25 cellular contexts compared by ENCODE assay signal in genomic region chr3:159443266-159443665, GRCh38.
DNase-seq lines count a peak whose midpoint lies in the region; ATAC-seq, FAIRE-seq and TF ChIP-seq lines count a peak whose summit lies in the region.
"Had no signal": no experiment of that assay in that cellular context is flagged by ENCODE, and none has a peak within 500 bp of the region (broad histone marks: within the 10 kb centered on the region; RNA-seq: fewer than 3 reads in every experiment).

No MANE protein-coding gene starts in this region.

- no peak overlapping the region for H3K4me2 ChIP-seq in GM23248 (ENCODE audit: unreplicated experiment)
- no peak overlapping the region for H3K4me2 ChIP-seq in astrocyte (ENCODE audit: low read length)
- no peak overlapping the region for H3K4me2 ChIP-seq in SK-N-SH
- H3K4me2 ChIP-seq: GM23338, PC-9 had no signal

- CTCF ChIA-PET in SK-N-SH (lab: Yijun Ruan, JAX): no interaction called here

- H3K27me3 ChIP-seq in GM23248 (replicated peaks; ENCODE audit: insufficient read depth) (no peaks in the 10 kb centered on the region; the same call in 1 of the 2 replicates), astrocyte (ENCODE audit: insufficient read depth, low read length) (no peaks in the 10 kb centered on the region), SK-N-SH (ENCODE audit: insufficient read depth) (no peaks in the 10 kb centered on the region), aorta (ENCODE audit: control insufficient read depth in 1 of 2, insufficient read depth in 2 of 2, low read length in 1 of 2) (no peaks in the 10 kb centered on the region)

- TF ChIP-seq CTCF in astrocyte (IDR thresholded peaks at IDR 0.05; ENCODE audit: insufficient read depth, low read depth, low read length) (no peak), SK-N-SH (IDR thresholded peaks at IDR 0.05) (no peak)

- no peak overlapping the region for H3K27ac Mint-ChIP-seq in astrocyte (ENCODE audit: unreplicated experiment)
- H3K27ac Mint-ChIP-seq in immature natural killer cell: no peak overlapping the region
- H3K27ac Mint-ChIP-seq: CD8-positive, alpha-beta T cell; GM23338; T-cell had no signal

- in situ Hi-C loops in GM23248 (cut with MboI): no loop called here

- no peaks in the 10 kb centered on the region for H3K27me3 Mint-ChIP-seq in astrocyte (ENCODE audit: low read depth, unreplicated experiment)
- peaks cover 0 to 2% (median 0%) of the 10 kb centered on the region in 3 donors for H3K27me3 Mint-ChIP-seq in immature natural killer cell (ENCODE audit: low read depth in 3 of 3)

- ATAC-seq in aorta (ENCODE audit: low FRiP score): no peak
- ATAC-seq: CD8-positive, alpha-beta T cell; GM23338; HCT116; T-cell had no signal

- H3K4me3 Mint-ChIP-seq in astrocyte (ENCODE audit: unreplicated experiment): no peak overlapping the region
- no peak overlapping the region for H3K4me3 Mint-ChIP-seq in immature natural killer cell
- H3K4me3 Mint-ChIP-seq: CD8-positive, alpha-beta T cell; GM23338; T-cell had no signal

- H3K4me1 ChIP-seq in GM23248 (ENCODE audit: insufficient read depth) (no peaks in the 10 kb centered on the region), astrocyte (ENCODE audit: insufficient read depth, low read length) (no peaks in the 10 kb centered on the region), SK-N-SH (ENCODE audit: control insufficient read depth in 1 of 2, insufficient read depth in 2 of 2, low read depth in 1 of 2, low read length in 1 of 2) (no peaks in the 10 kb centered on the region), aorta (ENCODE audit: control insufficient read depth in 1 of 2, insufficient read depth in 2 of 2, low read length in 2 of 2) (no peaks in the 10 kb centered on the region)

- no peak overlapping the region for H3K4me3 ChIP-seq in GM23248
- H3K4me3 ChIP-seq in astrocyte (ENCODE audit: insufficient read depth, low read depth, low read length): no peak overlapping the region
- H3K4me3 ChIP-seq in SK-N-SH (ENCODE audit: low read depth in 2 of 2, low read length in 1 of 2): no peak overlapping the region
- H3K4me3 ChIP-seq in aorta (ENCODE audit: low read length in 2 of 2): no peak overlapping the region
- H3K4me3 ChIP-seq: GM23338, PC-9 had no signal

- H3K36me3 ChIP-seq in GM23248 (ENCODE audit: low read depth) (no peaks in the 10 kb centered on the region), astrocyte (ENCODE audit: insufficient read depth, low read length) (no peaks in the 10 kb centered on the region), SK-N-SH (replicated peaks in 1 of 2; ENCODE audit: control insufficient read depth in 1 of 2, insufficient read depth in 2 of 2, low read length in 1 of 2) (no peaks in the 10 kb centered on the region), aorta (ENCODE audit: control insufficient read depth in 1 of 2, insufficient read depth in 2 of 2, low read length in 1 of 2) (no peaks in the 10 kb centered on the region)

- POLR2A ChIA-PET in SK-N-SH (lab: Yijun Ruan, JAX): no interaction called here

- FAIRE-seq in astrocyte (lab: Jason Lieb, UNC): no peak
- FAIRE-seq: GM12891 had no signal

- H3K9me3 ChIP-seq in GM23248 (ENCODE audit: low read depth) (no peaks in the 10 kb centered on the region), astrocyte (ENCODE audit: insufficient read depth, low read depth, low read length) (no peaks in the 10 kb centered on the region), SK-N-SH (no peaks in the 10 kb centered on the region), aorta (ENCODE audit: control insufficient read depth, low read length) (no peaks in the 10 kb centered on the region)

- H3K79me2 ChIP-seq in GM23248 (ENCODE audit: insufficient read depth) (no peaks in the 10 kb centered on the region), astrocyte (ENCODE audit: insufficient read depth, low read length) (no peaks in the 10 kb centered on the region), SK-N-SH (ENCODE audit: insufficient read depth) (no peaks in the 10 kb centered on the region)

- H3K27ac ChIP-seq in GM23248 (no peak overlapping the region), astrocyte (ENCODE audit: low read depth, low read length) (no peak overlapping the region), SK-N-SH (ENCODE audit: low read depth in 2 of 2, low read length in 1 of 2) (no peak overlapping the region), aorta (ENCODE audit: low read depth in 1 of 2, low read length in 2 of 2) (no peak overlapping the region)
- H3K27ac ChIP-seq: PC-9 had no signal

- H3F3A ChIP-seq in GM23248 (ENCODE audit: insufficient read depth) (no peaks in the 10 kb centered on the region), SK-N-SH (replicated peaks; ENCODE audit: insufficient read depth) (no peaks in the 10 kb centered on the region)

- 50 to 70% methylated on average over 5 of the region's 5 CpGs for WGBS in GM23248 (ENCODE audit: low coverage in 1 of 2, low lambda C conversion rate in 2 of 2, missing lambda C conversion rate in 2 of 2), 2 experiments
- WGBS in SK-N-SH (ENCODE audit: low lambda C conversion rate): 48% methylated on average over 5 of the region's 5 CpGs
- WGBS in aorta, 2 donors: 67 to 74% methylated on average over 5 of the region's 5 CpGs

- no peak for TF ChIP-seq EP300 in SK-N-SH (IDR thresholded peaks at IDR 0.05; ENCODE audit: borderline replicate concordance in 1 of 2, low read depth in 1 of 2, low read length in 1 of 2)

- intact Hi-C loops in aorta (cut with DNase I): no loop called here

- H3K9me3 Mint-ChIP-seq in astrocyte (ENCODE audit: unreplicated experiment) (peaks cover 7% of the 10 kb centered on the region), immature natural killer cell (peaks cover 5 to 32% (median 13%) of the 10 kb centered on the region in 6 donors)
- H3K9me3 Mint-ChIP-seq: GM23338 had no signal

- H4K20me1 ChIP-seq in GM23248 (ENCODE audit: insufficient read depth) (no peaks in the 10 kb centered on the region), astrocyte (ENCODE audit: insufficient read depth, low read length) (no peaks in the 10 kb centered on the region), SK-N-SH (ENCODE audit: insufficient read depth) (no peaks in the 10 kb centered on the region)

- H2AFZ ChIP-seq in GM23248 (no peak overlapping the region), astrocyte (ENCODE audit: low read depth, low read length) (no peak overlapping the region), SK-N-SH (ENCODE audit: low read depth) (no peak overlapping the region)
- H2AFZ ChIP-seq: GM23338, PC-9 had no signal

- H3K9ac ChIP-seq in GM23248 (no peak overlapping the region), astrocyte (ENCODE audit: low read length) (no peak overlapping the region), SK-N-SH (no peak overlapping the region)

- H3K4me1 Mint-ChIP-seq in astrocyte (ENCODE audit: low read depth, unreplicated experiment) (no peaks in the 10 kb centered on the region), immature natural killer cell (no peaks in the 10 kb centered on the region)
- H3K4me1 Mint-ChIP-seq: GM23338, T-cell had no signal

- DNase-seq in GM23248 (peak; percentile 58), astrocyte (ENCODE audit: low read depth) (peak; percentile 78), fibroblast of peridontal ligament (ENCODE audit: extremely low read depth) (peak; percentile 36), immature natural killer cell (no peak), SK-N-SH (no peak), amygdala (lab: John Stamatoyannopoulos, UW) (no peak), aorta (no peak)
- DNase-seq: AML-193; C1 segment of cervical spinal cord; CD8-positive, alpha-beta T cell; DND-41; Kasumi-1; MM.1S; NCI-H1092; NCI-H1436 treated with DMSO at 0.1 percent for 48 hours; NCI-H2029; NCI-H2227 treated with DMSO at 0.1 percent for 48 hours; NCI-H510A treated with DMSO at 0.1 percent for 48 hours; NCI-H748 treated with DMSO at 0.1 percent for 48 hours; PC-9; SIG-M5; T-cell had no signal

- H3K36me3 Mint-ChIP-seq in astrocyte (ENCODE audit: low read depth, unreplicated experiment) (no peaks in the 10 kb centered on the region), immature natural killer cell (no peaks in the 10 kb centered on the region)
- H3K36me3 Mint-ChIP-seq: CD8-positive, alpha-beta T cell; T-cell had no signal

- no peaks in the 10 kb centered on the region for H3K9me2 ChIP-seq in GM23248 (ENCODE audit: insufficient read depth)
- H3K9me2 ChIP-seq in SK-N-SH: no peaks in the 10 kb centered on the region

- TF ChIP-seq RAD21 in SK-N-SH (IDR thresholded peaks at IDR 0.05; ENCODE audit: low read length): no peak

TF ChIP-seq in SK-N-SH, 30 proteins besides CTCF, POLR2A, EP300 and RAD21:
- TF ChIP-seq RCOR1 (IDR thresholded peaks at IDR 0.05; ENCODE audit: low read length) (no peak), MEF2A (IDR thresholded peaks at IDR 0.05; ENCODE audit: borderline replicate concordance, low read depth) (no peak), RXRA (IDR thresholded peaks at IDR 0.05; ENCODE audit: borderline replicate concordance, low read depth) (no peak), TEAD4 (IDR thresholded peaks at IDR 0.05; ENCODE audit: borderline replicate concordance, insufficient read depth) (no peak), ELF1 (IDR thresholded peaks at IDR 0.05) (no peak), NRF1 (IDR thresholded peaks at IDR 0.05; ENCODE audit: low read depth, low read length) (no peak), TAF1 (IDR thresholded peaks at IDR 0.05; ENCODE audit: borderline replicate concordance, low read depth, low read length) (no peak), FOXM1 (IDR thresholded peaks at IDR 0.05; ENCODE audit: low read depth) (no peak), ZBTB33 (IDR thresholded peaks at IDR 0.05; ENCODE audit: borderline replicate concordance, low read depth) (no peak)

Comparison
In these comparisons a context has a peak if more than half of its experiments do, and no peak if none do; other contexts are left out.
1. DNase-seq: peak in GM23248 (single experiment), astrocyte (single experiment) and fibroblast of peridontal ligament (single experiment); none in immature natural killer cell (0 of 3), SK-N-SH (single experiment), amygdala (0 of 56) and aorta (0 of 2).